1 cellular context compared by ENCODE assay signal in genomic region chr12:70648831-70649230, GRCh38.
TF ChIP-seq lines count a peak whose summit lies in the region.

No MANE protein-coding gene starts in this region.

TF ChIP-seq in SK-N-SH, 30 proteins besides CTCF, POLR2A, EP300 and RAD21 (continued from another document):
- TF ChIP-seq, protein P1, sequence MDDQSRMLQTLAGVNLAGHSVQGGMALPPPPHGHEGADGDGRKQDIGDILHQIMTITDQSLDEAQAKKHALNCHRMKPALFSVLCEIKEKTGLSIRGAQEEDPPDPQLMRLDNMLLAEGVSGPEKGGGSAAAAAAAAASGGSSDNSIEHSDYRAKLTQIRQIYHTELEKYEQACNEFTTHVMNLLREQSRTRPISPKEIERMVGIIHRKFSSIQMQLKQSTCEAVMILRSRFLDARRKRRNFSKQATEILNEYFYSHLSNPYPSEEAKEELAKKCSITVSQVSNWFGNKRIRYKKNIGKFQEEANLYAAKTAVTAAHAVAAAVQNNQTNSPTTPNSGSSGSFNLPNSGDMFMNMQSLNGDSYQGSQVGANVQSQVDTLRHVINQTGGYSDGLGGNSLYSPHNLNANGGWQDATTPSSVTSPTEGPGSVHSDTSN (IDR thresholded peaks at IDR 0.05): peak; percentile 64
- no peak for TF ChIP-seq ELF1 (IDR thresholded peaks at IDR 0.05)
- TF ChIP-seq NRF1 (IDR thresholded peaks at IDR 0.05; ENCODE audit: low read depth, low read length): no peak
- no peak for TF ChIP-seq TAF1 (IDR thresholded peaks at IDR 0.05; ENCODE audit: borderline replicate concordance, low read depth, low read length)
- TF ChIP-seq USF2 (IDR thresholded peaks at IDR 0.05; ENCODE audit: borderline replicate concordance, low read depth, low read length): no peak
- no peak for TF ChIP-seq YY1 (IDR thresholded peaks at IDR 0.05; ENCODE audit: low read depth)
- TF ChIP-seq GABPA (IDR thresholded peaks at IDR 0.05; ENCODE audit: low read depth): no peak
- peak; percentile 71; the same call in 1 of the 2 replicates for TF ChIP-seq TEAD4 (IDR thresholded peaks at IDR 0.05; ENCODE audit: borderline replicate concordance, insufficient read depth)
- no peak for TF ChIP-seq FOXM1 (IDR thresholded peaks at IDR 0.05; ENCODE audit: low read depth)
- TF ChIP-seq JUND (IDR thresholded peaks at IDR 0.05): peak; percentile 69
- peak; percentile 95 for TF ChIP-seq NFIC (IDR thresholded peaks at IDR 0.05; ENCODE audit: borderline replicate concordance)
- TF ChIP-seq RCOR1 (IDR thresholded peaks at IDR 0.05; ENCODE audit: low read length): no peak
- TF ChIP-seq POLR2AphosphoS5 (IDR thresholded peaks at IDR 0.05; ENCODE audit: low read depth, low read length): peak; percentile 64; the same call in 1 of the 2 replicates
- peak; percentile 98 for TF ChIP-seq MEF2A (IDR thresholded peaks at IDR 0.05; ENCODE audit: borderline replicate concordance, low read depth)
- TF ChIP-seq GATA2 (CRISPR knock-in tag; IDR thresholded peaks at IDR 0.05): no peak
- peak; percentile 83 for TF ChIP-seq TCF12 (IDR thresholded peaks at IDR 0.05)
- no peak for TF ChIP-seq IRF3 (IDR thresholded peaks at IDR 0.05; ENCODE audit: low read depth, low read length)
- no peak for TF ChIP-seq EZH2phosphoT487 (IDR thresholded peaks at IDR 0.05; ENCODE audit: borderline replicate concordance, low read depth)
- no peak for TF ChIP-seq RFX5 (IDR thresholded peaks at IDR 0.05; ENCODE audit: low read length)
- TF ChIP-seq, protein P2, sequence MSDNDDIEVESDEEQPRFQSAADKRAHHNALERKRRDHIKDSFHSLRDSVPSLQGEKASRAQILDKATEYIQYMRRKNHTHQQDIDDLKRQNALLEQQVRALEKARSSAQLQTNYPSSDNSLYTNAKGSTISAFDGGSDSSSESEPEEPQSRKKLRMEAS (IDR thresholded peaks at IDR 0.05; ENCODE audit: low read depth): no peak
TF ChIP-seq in SK-N-SH: peak in this region for 9.
